Comparison of ENCODE assay signal across 8 cellular contexts in genomic region chr22:43110444-43110926, GRCh38. TPM values are rescaled to one million over a fixed set of nuclear protein-coding genes. Genes with fewer than 3 reads are reported as not detected.
DNase-seq lines count a peak whose midpoint lies in the region; ATAC-seq and TF ChIP-seq lines count a peak whose summit lies in the region.

TSS of gene BIK (plus strand) at chr22:43110750. CDS start at chr22:43124023, 13,273 bp downstream.

- peak within 1 kb of the TSS; percentile 98 for H3K27ac ChIP-seq in VCaP
- H3K27ac ChIP-seq in left lung = no peak within 1 kb of the TSS

- H3K4me3 ChIP-seq in Loucy (ENCODE audit: low read length, poor library complexity, severe bottlenecking) (peak within 1 kb of the TSS; percentile 78), cardiac fibroblast (replicated peaks in 1 of 2; ENCODE audit: low read depth in 2 of 2, low read length in 2 of 2) (peak within 1 kb of the TSS; percentile 43 to 45), left lung (peak within 1 kb of the TSS; percentile 48 to 50)

- H3K9ac ChIP-seq in Loucy (ENCODE audit: low read depth, low read length, poor library complexity, severe bottlenecking) = peak within 1 kb of the TSS; percentile 55

- H3K9me3 ChIP-seq in Loucy (ENCODE audit: insufficient read depth, low read depth, low read length) = no peaks in the 10 kb centered on the region
- no peaks in the 10 kb centered on the region for H3K9me3 ChIP-seq in left lung

- no peaks in the 10 kb centered on the region for H3F3A ChIP-seq in Loucy (ENCODE audit: low read depth)

- H3K4me1 ChIP-seq in Loucy (ENCODE audit: insufficient read depth, low read length, poor library complexity, severe bottlenecking) (peaks cover 11% of the 10 kb centered on the region), left lung (peaks cover 8 to 24% of the 10 kb centered on the region in 2 donors)

- H2AFZ ChIP-seq in Loucy (ENCODE audit: low read length) = peak within 1 kb of the TSS; percentile 89

- H3K27me3 ChIP-seq in Loucy (ENCODE audit: insufficient read depth, low read length, poor library complexity, severe bottlenecking) = peaks cover 6% of the 10 kb centered on the region
- peaks cover 22 to 40% of the 10 kb centered on the region in 2 donors for H3K27me3 ChIP-seq in left lung

- ATAC-seq in left lung (peak; percentile 79), HG03342 (IDR thresholded peaks at IDR 0.05; ENCODE audit: unreplicated experiment) (no peak)

- peak; percentile 55 for TF ChIP-seq CTCF in GM13977 (IDR thresholded peaks at IDR 0.05; ENCODE audit: extremely low read depth, insufficient read depth, missing control alignments)
- peak; percentile 40 for TF ChIP-seq CTCF in Loucy (conservative IDR thresholded peaks at IDR 0.05; ENCODE audit: low read length)
- peak; percentile 39 for TF ChIP-seq CTCF in VCaP (conservative IDR thresholded peaks at IDR 0.05)
- TF ChIP-seq CTCF in cardiac fibroblast (IDR thresholded peaks at IDR 0.05; ENCODE audit: low read depth, low read length) = peak; percentile 32
- TF ChIP-seq CTCF in left lung (IDR thresholded peaks at IDR 0.05) = no peak

- in situ Hi-C loops in GM13977 (cut with MboI; ENCODE audit: low pct_unique_long_range_greater_than_20kb, low sequenced_read_pairs, unreplicated experiment) = no loop called here

- H3K79me2 ChIP-seq in Loucy (ENCODE audit: insufficient read depth, low read length) = no peaks in the 10 kb centered on the region

- H4K20me1 ChIP-seq in Loucy (ENCODE audit: insufficient read depth, low read length, poor library complexity, severe bottlenecking) = no peaks in the 10 kb centered on the region

- intact Hi-C loops in left lung (cut with DNase I) = no loop called here

- H3K36me3 ChIP-seq in Loucy (ENCODE audit: insufficient read depth, low read length) (no peaks in the 10 kb centered on the region), left lung (no peaks in the 10 kb centered on the region)

- peak; percentile 64 for DNase-seq in GM13977 (ENCODE audit: low spot score)
- DNase-seq in cardiac fibroblast (ENCODE audit: low read depth in 2 of 2) = peak; percentile 31 to 35
- peak; percentile 62 to 90 for DNase-seq in left lung
- DNase-seq in stimulated activated CD8-positive, alpha-beta memory T cell treated with anti-CD3 and anti-CD28 coated beads, Interleukin-4, amount 100 ng/mL, for 24 hours (ENCODE audit: low read depth) = peak; percentile 19
- DNase-seq in NCI-H2107 treated with DMSO at 0.1 percent for 48 hours (lab: John Stamatoyannopoulos, UW; ENCODE audit: unreplicated experiment) = no peak

- H3K9me2 ChIP-seq in Loucy (replicated peaks; ENCODE audit: low read depth, low read length) = no peaks in the 10 kb centered on the region

- H3K4me2 ChIP-seq in Loucy (ENCODE audit: low read depth, low read length, poor library complexity, severe bottlenecking) = peak within 1 kb of the TSS; percentile 84

RNA-seq across cellular contexts. Expression of gene BIK, which starts in this region (rescaled TPM):
- total RNA-seq in left lung = 1 to 10 TPM; 2.0 to 3.1 TPM

Comparison
In these comparisons a context has a peak if more than half of its experiments do, and no peak if none do; other contexts are left out.
1. CTCF ChIP-seq: peak in GM13977 (single experiment), Loucy (single experiment), VCaP (single experiment) and cardiac fibroblast (single experiment); none in left lung (0 of 2).
2. Peak in every context shown above with its lines, with median percentiles within 50 percentile points of each other: H3K4me3 ChIP-seq.